ENCODE assay signal across 22 cellular contexts in the genomic region with DNA sequence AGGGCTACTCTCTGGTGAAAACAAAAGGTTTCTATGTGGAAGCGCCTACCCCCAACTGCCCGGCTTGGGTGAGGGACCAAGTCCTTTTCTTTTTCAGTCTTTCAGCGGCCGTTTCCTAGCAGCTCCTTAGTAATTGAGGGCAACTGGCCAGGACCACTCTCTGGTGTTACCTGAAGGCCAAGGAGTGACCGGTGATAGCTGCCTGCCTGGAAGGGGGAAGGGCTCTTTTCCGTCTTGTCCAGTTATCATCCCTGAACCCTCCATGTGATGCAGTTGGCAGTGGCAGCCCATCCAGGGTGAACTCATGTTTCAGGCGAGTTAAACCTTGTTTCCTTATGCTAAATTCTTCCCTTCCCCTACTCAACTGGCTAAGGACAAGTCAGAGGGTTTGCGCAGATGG. TPM values are rescaled to one million over a fixed set of nuclear protein-coding genes. Genes with fewer than 3 reads are reported as not detected.
DNase-seq lines count a peak whose midpoint lies in the region; ATAC-seq, FAIRE-seq and TF ChIP-seq lines count a peak whose summit lies in the region.
"Had no signal": no experiment of that assay in that cellular context is flagged by ENCODE, and none has a peak within 500 bp of the region (broad histone marks: within the 10 kb centered on the region; RNA-seq: fewer than 3 reads in every experiment).

No MANE protein-coding gene starts in this region.

- no TSS peak for BruUV-seq in HepG2 (replicated peaks; lab: Mats Ljungman, UMichigan)

- FAIRE-seq in HepG2 (lab: Jason Lieb, UNC): no peak
- FAIRE-seq: GM19239, RCC 7860 had no signal

- CTCF ChIA-PET in HepG2 (lab: Yijun Ruan, JAX; ENCODE audit: low intra/inter-chr PET ratio, low total read pairs): no interaction called here

- no peak overlapping the region for H3K4ac ChIP-seq in H9 (ENCODE audit: low read depth, low read length)

- H3K4me1 ChIP-seq in BE2C (peaks cover 3% of the 10 kb centered on the region; the same call in 1 of the 2 replicates), Karpas-422 (ENCODE audit: low read length) (peaks cover 9% of the 10 kb centered on the region; the same call in 1 of the 2 replicates), body of pancreas (peaks cover 70% of the 10 kb centered on the region), HepG2 (ENCODE audit: insufficient read depth, low read length) (peaks cover 56% of the 10 kb centered on the region), H9 (ENCODE audit: insufficient read depth, low read length) (no peaks in the 10 kb centered on the region)

- H3K4me1 Mint-ChIP-seq in H9: peaks cover 35 to 43% of the 10 kb centered on the region in 2 experiments

- no peaks in the 10 kb centered on the region for H3K9me2 ChIP-seq in Karpas-422 (replicated peaks; ENCODE audit: insufficient read depth, low read length)

- no peak overlapping the region for H3K14ac ChIP-seq in H9 (ENCODE audit: insufficient read depth, low read length)

- H3K9me3 Mint-ChIP-seq in H9: peaks cover 0 to 2% of the 10 kb centered on the region in 2 experiments; a peak in 2 of 5 replicates

- no peak overlapping the region for H3K4me3 Mint-ChIP-seq in H9

- H3K9me3 ChIP-seq in BE2C: no peaks in the 10 kb centered on the region
- H3K9me3 ChIP-seq in Karpas-422 (ENCODE audit: low read length): no peaks in the 10 kb centered on the region
- H3K9me3 ChIP-seq in body of pancreas: no peaks in the 10 kb centered on the region
- no peaks in the 10 kb centered on the region for H3K9me3 ChIP-seq in HepG2 (ENCODE audit: low read length)
- no peaks in the 10 kb centered on the region for H3K9me3 ChIP-seq in H9 (ENCODE audit: control insufficient read depth, low read depth, low read length)

- H3K27me3 ChIP-seq in BE2C (no peaks in the 10 kb centered on the region), Karpas-422 (ENCODE audit: low read length) (no peaks in the 10 kb centered on the region), body of pancreas (no peaks in the 10 kb centered on the region), HepG2 (ENCODE audit: control insufficient read depth in 1 of 2, insufficient read depth in 2 of 2, low read length in 2 of 2) (no peaks in the 10 kb centered on the region), H9 (ENCODE audit: insufficient read depth, low read length) (peaks cover 2% of the 10 kb centered on the region; the same call in 1 of the 2 replicates)

- no peak for DNase-seq in BE2C
- DNase-seq in Karpas-422: no peak
- DNase-seq in body of pancreas: peak; percentile 56 to 58 (median 56)
- DNase-seq in HepG2 (ENCODE audit: low spot score): no peak
- no peak for DNase-seq in NK-92 treated with Interleukin-12 subunit alpha and Interleukin-12 subunit beta, amount 100 ng/mL, for 24 hours (lab: John Stamatoyannopoulos, UW)
- no peak for DNase-seq in H9
- no peak for DNase-seq in SIG-M5 (lab: John Stamatoyannopoulos, UW)
- DNase-seq: AML-193, KG1, NCI-H1694, NCI-H2081, NCI-H2171 treated with DMSO at 0.1 percent for 48 hours had no signal

- ATAC-seq in body of pancreas: peak; percentile 25
- ATAC-seq in HepG2: no peak
- ATAC-seq in HG03378 (IDR thresholded peaks at IDR 0.05; ENCODE audit: unreplicated experiment): no peak
- ATAC-seq: Right ventricle myocardium inferior had no signal

- no peak overlapping the region for H3K23ac ChIP-seq in H9 (ENCODE audit: insufficient read length, low read depth, low read length)

- H3K4me3 ChIP-seq in BE2C (ENCODE audit: low read depth, low read length) (peak overlapping the region; percentile 2; the same call in 1 of the 2 replicates), Karpas-422 (ENCODE audit: low read length) (no peak overlapping the region), body of pancreas (peak overlapping the region; percentile 13 to 24), HepG2 (replicated peaks in 1 of 3; ENCODE audit: insufficient read depth in 1 of 3, low read depth in 2 of 3, low read length in 3 of 3) (peak overlapping the region in 1 of 3 experiments; percentile 63; a peak in 1 of 6 replicates)

- no peak overlapping the region for H2BK12ac ChIP-seq in H9 (ENCODE audit: insufficient read length, low read depth, low read length)

- POLR2A ChIA-PET in HepG2 (lab: Yijun Ruan, JAX): no interaction called here

- no peak for TF ChIP-seq POLR2A in body of pancreas (IDR thresholded peaks at IDR 0.05)
- no peak for TF ChIP-seq POLR2A in HepG2 (IDR thresholded peaks at IDR 0.05; ENCODE audit: insufficient read depth in 1 of 2, low read depth in 2 of 2, low read length in 2 of 2)

- no peak overlapping the region for H4K8ac ChIP-seq in H9 (replicated peaks; ENCODE audit: insufficient read length, low read depth, low read length)

- no peak overlapping the region for H3K9ac ChIP-seq in Karpas-422 (ENCODE audit: low read length)
- H3K9ac ChIP-seq in HepG2 (ENCODE audit: insufficient read depth, low read depth, low read length): 0 out of 2 replicates have a peak overlapping the region, but pooled peaks have one; percentile 62
- no peak overlapping the region for H3K9ac ChIP-seq in H9 (ENCODE audit: extremely low read depth, insufficient read length, low read length)

- H3K36me3 ChIP-seq in BE2C (no peaks in the 10 kb centered on the region), Karpas-422 (ENCODE audit: insufficient read depth, low read length) (no peaks in the 10 kb centered on the region), body of pancreas (replicated peaks in 1 of 2; ENCODE audit: insufficient read depth in 1 of 2, low read depth in 2 of 2) (no peaks in the 10 kb centered on the region), HepG2 (replicated peaks in 1 of 2; ENCODE audit: control insufficient read depth in 1 of 2, insufficient read depth in 2 of 2, low read length in 2 of 2) (no peaks in the 10 kb centered on the region)

- H2BK120ac ChIP-seq in H9 (ENCODE audit: low read depth, low read length, poor library complexity, severe bottlenecking): no peak overlapping the region

- TF ChIP-seq CTCF in BE2C (IDR thresholded peaks at IDR 0.05; ENCODE audit: low read depth, low read length) (no peak), body of pancreas (IDR thresholded peaks at IDR 0.05) (no peak), HepG2 (CRISPR knock-in tag; IDR thresholded peaks at IDR 0.05) (no peak), H9 (conservative IDR thresholded peaks at IDR 0.05) (no peak)

- in situ Hi-C loops in HepG2 (cut with HindIII; ENCODE audit: extremely low pct_ligation_motif_present, low pct_unique_long_range_greater_than_20kb): no loop called here

- H3K79me2 ChIP-seq in Karpas-422 (ENCODE audit: low read length): no peaks in the 10 kb centered on the region
- H3K79me2 ChIP-seq in HepG2 (ENCODE audit: insufficient read depth, low read length): no peaks in the 10 kb centered on the region
- H3K79me2 ChIP-seq in H9 (ENCODE audit: insufficient read depth, low read length): no peaks in the 10 kb centered on the region

- no peak overlapping the region for H3T11ph ChIP-seq in H9 (ENCODE audit: low read length)

- intact Hi-C loops in body of pancreas (cut with DNase I): no loop called here
- intact Hi-C loops in HepG2 (cut with micrococcal nuclease; ENCODE audit: unreplicated experiment): no loop called here

- no peak overlapping the region for H2AK5ac ChIP-seq in H9 (ENCODE audit: insufficient read length, low read length)

- no peak overlapping the region for H4K5ac ChIP-seq in H9 (ENCODE audit: insufficient read length, low read depth, low read length)

- no peak overlapping the region for H3K18ac ChIP-seq in H9 (ENCODE audit: insufficient read length, low read depth, low read length)

- H3K36me3 Mint-ChIP-seq in H9 (ENCODE audit: insufficient read depth in 1 of 3, low read depth in 3 of 3): no peaks in the 10 kb centered on the region
- H3K36me3 Mint-ChIP-seq: CD14-positive monocyte had no signal

- no peak overlapping the region for H4K91ac ChIP-seq in H9 (ENCODE audit: insufficient read length, low read depth, low read length)

- H2AFZ ChIP-seq in Karpas-422 (ENCODE audit: low read length) (no peak overlapping the region), HepG2 (ENCODE audit: low read length) (peak overlapping the region; percentile 5), H9 (ENCODE audit: low read length) (no peak overlapping the region)

- H3K23me2 ChIP-seq in H9 (ENCODE audit: insufficient read length, low read depth, low read length, poor library complexity, severe bottlenecking): no peaks in the 10 kb centered on the region

- H3K79me1 ChIP-seq in H9 (ENCODE audit: insufficient read depth, low read depth, low read length, poor library complexity, severe bottlenecking): no peaks in the 10 kb centered on the region

- H2BK20ac ChIP-seq in H9 (ENCODE audit: low read depth, low read length, poor library complexity, severe bottlenecking): no peak overlapping the region

- no peak overlapping the region for H3K27ac Mint-ChIP-seq in H9
- H3K27ac Mint-ChIP-seq: CD14-positive monocyte had no signal

- TF ChIP-seq EP300 in HepG2 (IDR thresholded peaks at IDR 0.05; ENCODE audit: low read depth in 2 of 2, low read length in 2 of 2): no peak
- no peak for TF ChIP-seq EP300 in HepG2 (CRISPR knock-in tag; IDR thresholded peaks at IDR 0.05; ENCODE audit: borderline replicate concordance)

- no peaks in the 10 kb centered on the region for H4K20me1 ChIP-seq in Karpas-422 (ENCODE audit: insufficient read depth, low read depth, low read length)
- H4K20me1 ChIP-seq in HepG2 (ENCODE audit: insufficient read depth, low read length): no peaks in the 10 kb centered on the region
- H4K20me1 ChIP-seq in H9 (ENCODE audit: control insufficient read depth, insufficient read depth, insufficient read length): no peaks in the 10 kb centered on the region

- no peak overlapping the region for H2BK5ac ChIP-seq in H9 (ENCODE audit: insufficient read length, low read length)

- WGBS in body of pancreas, 2 donors: 28 to 57% methylated on average over 8 of the region's 8 CpGs
- WGBS in HepG2 (ENCODE audit: low lambda C conversion rate): 59% methylated on average over 8 of the region's 8 CpGs
- no CpG with 5 or more reads among the region's 8 CpGs for whole genome bisulfite sequencing in H9 (ENCODE audit: extremely low coverage, insufficient read length, low lambda C conversion rate)

- no peak overlapping the region for H3K56ac ChIP-seq in H9 (ENCODE audit: insufficient read length, low read depth, low read length)

- peaks cover 40% of the 10 kb centered on the region for H3K27me3 Mint-ChIP-seq in H9 (ENCODE audit: low read depth)

- H3K4me2 ChIP-seq in Karpas-422 (ENCODE audit: low read depth, low read length, poor library complexity, severe bottlenecking): peak overlapping the region; percentile 20
- H3K4me2 ChIP-seq in HepG2 (ENCODE audit: low read depth, low read length): peak overlapping the region; percentile 62
- no peak overlapping the region for H3K4me2 ChIP-seq in H9 (ENCODE audit: insufficient read depth, insufficient read length, low read length)

- no peak overlapping the region for H2BK15ac ChIP-seq in H9 (ENCODE audit: low read depth, low read length)

- TF ChIP-seq RAD21 in HepG2 (CRISPR knock-in tag; IDR thresholded peaks at IDR 0.05): no peak

- H3K27ac ChIP-seq in Karpas-422 (ENCODE audit: low read length): no peak overlapping the region
- H3K27ac ChIP-seq in body of pancreas: peak overlapping the region; percentile 12 to 88 (median 75)
- H3K27ac ChIP-seq in HepG2 (ENCODE audit: extremely low read length, insufficient read depth, low read length): no peak overlapping the region
- H3K27ac ChIP-seq in H9 (ENCODE audit: insufficient read length, low read depth, low read length): no peak overlapping the region
- H3K27ac ChIP-seq: HL-60 had no signal

RNA-seq across cellular contexts. Expression of a gene that starts 33.3 kb away (rescaled TPM):
- polyA plus RNA-seq in BE2C (2012; ENCODE audit: insufficient read depth, insufficient read length, low read depth): not detected
- not detected in 2 replicates for total RNA-seq in Karpas-422 (2014; rRNA removed; shearing (Covaris generic); ENCODE audit: low replicate concordance)
- under 1 TPM in 1 of 2 donors, not detected in 1; 0.52 TPM for total RNA-seq in body of pancreas
- not detected in 2 replicates for total RNA-seq in HepG2 (2016; rRNA removed; fragmentation: Illumina TruSeq; extraction: Trizol)
- total RNA-seq in HepG2 (2016; cell fraction: cytosol; rRNA removed; fragmentation: Illumina TruSeq; extraction: Trizol; ENCODE audit: low read depth): not detected in 2 replicates
- not detected in 2 replicates for total RNA-seq in HepG2 (2016; cell fraction: insoluble cytoplasmic fraction; rRNA removed; fragmentation: Illumina TruSeq; extraction: Trizol)
- not detected in 2 replicates for total RNA-seq in HepG2 (2016; cell fraction: membrane; rRNA removed; fragmentation: Illumina TruSeq; extraction: Trizol)
- total RNA-seq in HepG2 (2016; cell fraction: nucleus; rRNA removed; fragmentation: Illumina TruSeq; extraction: Trizol): not detected in 2 replicates
- not detected in 2 replicates for polyA plus RNA-seq in HepG2 (2011; rRNA removed)
- not detected in 2 replicates for polyA plus RNA-seq in HepG2 (2011; cell fraction: cytosol; rRNA removed)
- polyA plus RNA-seq in HepG2 (2011; cell fraction: nucleus; rRNA removed): not detected in 2 replicates
- polyA plus RNA-seq in HepG2 (2012): not detected in 2 replicates
- not detected in 2 replicates for polyA plus RNA-seq in HepG2 (2016; cell fraction: cytosol; fragmentation: Illumina TruSeq; extraction: Trizol; ENCODE audit: low read depth)
- not detected in 2 replicates for polyA plus RNA-seq in HepG2 (2016; cell fraction: insoluble cytoplasmic fraction; fragmentation: Illumina TruSeq; extraction: Trizol; ENCODE audit: low read depth)
- polyA plus RNA-seq in HepG2 (2016; cell fraction: membrane; fragmentation: Illumina TruSeq; extraction: Trizol; ENCODE audit: low read depth): not detected in 2 replicates
- not detected in 2 replicates for polyA plus RNA-seq in HepG2 (2016; cell fraction: nucleus; fragmentation: Illumina TruSeq; extraction: Trizol; ENCODE audit: insufficient read depth, low read depth)
- polyA minus RNA-seq in HepG2 (2011; rRNA and poly(A)+ RNA removed; ENCODE audit: low replicate concordance): 0.33 TPM in 1 of 2 replicates, not detected in the other
- polyA minus RNA-seq in HepG2 (2011; cell fraction: cytosol; rRNA and poly(A)+ RNA removed): not detected in 2 replicates
- not detected in 2 replicates for polyA minus RNA-seq in HepG2 (2011; cell fraction: nucleus; rRNA and poly(A)+ RNA removed)
- total RNA-seq in H9 (2021): 0.28 and 0.31 TPM in 2 replicates
- total RNA-seq: A172, H4, HT-29, Right ventricle myocardium inferior had no signal
- polyA plus RNA-seq: AG04450, CD14-positive monocyte had no signal

Comparison
In these comparisons a context has a peak if more than half of its experiments do, and no peak if none do; other contexts are left out.
1. DNase-seq: peak in body of pancreas (4 of 4); none in BE2C (single experiment), Karpas-422 (single experiment), HepG2 (single experiment), NK-92 treated with Interleukin-12 subunit alpha and Interleukin-12 subunit beta, amount 100 ng/mL, for 24 hours (single experiment), H9 (single experiment) and SIG-M5 (single experiment).
2. H3K27ac ChIP-seq: peak in body of pancreas (4 of 4); none in Karpas-422 (single experiment), HepG2 (single experiment) and H9 (single experiment).